8 cellular contexts compared by ENCODE assay signal in the genomic region with DNA sequence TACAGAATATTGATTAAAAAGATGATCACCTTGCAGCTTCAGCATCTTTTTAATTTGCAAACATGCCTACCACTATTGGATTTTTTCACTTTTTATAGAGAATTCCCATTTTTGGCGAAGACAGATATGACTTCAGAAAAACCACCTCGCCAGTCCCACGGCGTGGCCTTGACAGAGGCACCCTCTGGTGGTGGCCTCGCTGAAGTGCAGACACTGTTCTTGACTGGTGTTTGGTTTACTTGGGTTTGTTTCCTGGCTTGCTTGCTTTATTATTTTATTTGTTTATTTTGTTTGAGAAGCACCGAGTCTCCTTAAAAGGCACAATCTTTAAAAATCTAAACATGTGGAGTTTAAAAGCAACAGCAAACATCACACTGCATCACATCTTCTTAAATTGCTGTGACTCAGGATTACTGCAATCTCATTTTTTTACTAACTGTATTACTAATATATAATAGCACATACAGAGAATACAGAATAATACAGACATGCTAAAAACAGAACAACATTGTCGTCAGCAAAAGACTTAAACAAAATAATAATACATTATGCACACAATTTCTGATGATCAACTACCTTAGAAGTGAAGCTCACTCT. TPM values are rescaled to one million over a fixed set of nuclear protein-coding genes. Genes with fewer than 3 reads are reported as not detected.
DNase-seq lines count a peak whose midpoint lies in the region; ATAC-seq and TF ChIP-seq lines count a peak whose summit lies in the region.

No MANE protein-coding gene starts in this region.

- H3K4me1 Mint-ChIP-seq in activated naive CD4-positive, alpha-beta T cell treated with anti-CD3 and anti-CD28 coated beads for 36 hours (ENCODE audit: low read depth), result no peaks in the 10 kb centered on the region

- H4K20me1 ChIP-seq in DND-41 (ENCODE audit: insufficient read depth, low read length), result no peaks in the 10 kb centered on the region

- no peaks in the 10 kb centered on the region for H3K9me3 Mint-ChIP-seq in activated naive CD4-positive, alpha-beta T cell treated with anti-CD3 and anti-CD28 coated beads for 36 hours

- no peak overlapping the region for H3K4me3 Mint-ChIP-seq in activated naive CD4-positive, alpha-beta T cell treated with anti-CD3 and anti-CD28 coated beads for 36 hours

- no peaks in the 10 kb centered on the region for H3K36me3 Mint-ChIP-seq in activated naive CD4-positive, alpha-beta T cell treated with anti-CD3 and anti-CD28 coated beads for 36 hours (ENCODE audit: low read depth)

- H3K4me1 ChIP-seq in DND-41 (ENCODE audit: insufficient read depth, low read length), result no peaks in the 10 kb centered on the region

- H3K79me2 ChIP-seq in DND-41 (ENCODE audit: insufficient read depth, low read length), result no peaks in the 10 kb centered on the region

- H2AFZ ChIP-seq in DND-41 (ENCODE audit: low read depth, low read length), result no peak overlapping the region

- no peaks in the 10 kb centered on the region for H3K27me3 Mint-ChIP-seq in activated naive CD4-positive, alpha-beta T cell treated with anti-CD3 and anti-CD28 coated beads for 36 hours (ENCODE audit: low read depth)

- peak; percentile 95 for TF ChIP-seq CTCF in DND-41 (IDR thresholded peaks at IDR 0.05; ENCODE audit: borderline replicate concordance, extremely low read depth, low read length, poor library complexity, severe bottlenecking)

- no peaks in the 10 kb centered on the region for H3K36me3 ChIP-seq in DND-41 (ENCODE audit: insufficient read depth, low read length)

- ATAC-seq in DND-41 (ENCODE audit: insufficient read depth, low read depth), result peak; percentile 88
- peak; percentile 93 for ATAC-seq in GM19455 (IDR thresholded peaks at IDR 0.05; ENCODE audit: unreplicated experiment)
- peak; percentile 83 for ATAC-seq in HG03469 (IDR thresholded peaks at IDR 0.05; ENCODE audit: unreplicated experiment)
- ATAC-seq in Right ventricle myocardium superior (ENCODE audit: poor library complexity), result no peak

- H3K27me3 ChIP-seq in DND-41 (ENCODE audit: insufficient read depth, low read length, poor library complexity), result no peaks in the 10 kb centered on the region

- H3K9ac ChIP-seq in DND-41 (ENCODE audit: low read depth, low read length), result no peak overlapping the region

- CTCF ChIA-PET in activated naive CD4-positive, alpha-beta T cell treated with anti-CD3 and anti-CD28 coated beads for 36 hours (lab: Charles Lee), result interaction anchor here (1.3 kb wide), 1 partner anchor 11 kb away, joined by 4 read pairs; no protein-coding TSS in a partner anchor

- H3K27ac ChIP-seq in DND-41 (ENCODE audit: low read length), result no peak overlapping the region

- H3K9me3 ChIP-seq in DND-41 (ENCODE audit: insufficient read depth, low read length, severe bottlenecking), result no peaks in the 10 kb centered on the region

- intact Hi-C loops in activated naive CD4-positive, alpha-beta T cell treated with anti-CD3 and anti-CD28 coated beads for 36 hours (cut with micrococcal nuclease), result loop anchor here (1.0 to 10.0 kb wide), 5 partner anchors 54 to 816 kb away; no protein-coding TSS in a partner anchor
- intact Hi-C loops in Right ventricle myocardium superior (cut with DNase I), result no loop called here

- no peak overlapping the region for H3K27ac Mint-ChIP-seq in activated naive CD4-positive, alpha-beta T cell treated with anti-CD3 and anti-CD28 coated beads for 36 hours

- H3K4me2 ChIP-seq in DND-41 (ENCODE audit: insufficient read depth, low read length), result no peak overlapping the region

- peak; percentile 60 for DNase-seq in DND-41
- DNase-seq in RPMI8226, result peak; percentile 61
- DNase-seq in activated naive CD4-positive, alpha-beta T cell treated with anti-CD3 and anti-CD28 coated beads for 36 hours, result peak; percentile 64
- DNase-seq in Right ventricle myocardium superior, result peak; percentile 56
- peak; percentile 30 for DNase-seq in putamen (ENCODE audit: low spot score)
- no peak for DNase-seq in NCI-H2107 treated with DMSO at 0.1 percent for 48 hours (lab: John Stamatoyannopoulos, UW; ENCODE audit: unreplicated experiment)

- no peak overlapping the region for H3K4me3 ChIP-seq in DND-41 (ENCODE audit: low read depth in 1 of 2, low read length in 2 of 2)

RNA-seq across cellular contexts. Expression of gene AMTN, which starts 13.1 kb away (rescaled TPM):
- total RNA-seq in activated naive CD4-positive, alpha-beta T cell treated with anti-CD3 and anti-CD28 coated beads for 36 hours, result not detected
- total RNA-seq in Right ventricle myocardium superior, result not detected

RNA-seq across cellular contexts. Expression of gene MUC7, which starts 33.3 kb away (rescaled TPM):
- total RNA-seq in activated naive CD4-positive, alpha-beta T cell treated with anti-CD3 and anti-CD28 coated beads for 36 hours, result not detected
- total RNA-seq in Right ventricle myocardium superior, result not detected
